ENCODE assay signal across 8 cellular contexts in genomic region chr12:7130791-7131501, GRCh38. TPM values are rescaled to one million over a fixed set of nuclear protein-coding genes. Genes with fewer than 3 reads are reported as not detected.
DNase-seq lines count a peak whose midpoint lies in the region; ATAC-seq and TF ChIP-seq lines count a peak whose summit lies in the region.

No MANE protein-coding gene starts in this region.

- peaks cover 7% of the 10 kb centered on the region; the same call in 1 of the 2 replicates for H3K4me1 ChIP-seq in HAP-1

- H3K4me3 Mint-ChIP-seq in Calu3 (ENCODE audit: low read depth, unreplicated experiment) (peak overlapping the region; percentile 97), nephron progenitor cell (peak overlapping the region; percentile 99), type B pancreatic cell (peak overlapping the region; percentile 92)

- CTCF ChIA-PET in Calu3 (lab: Charles Lee): interaction anchor here (0.6 to 1.0 kb wide), 3 partner anchors 23 to 830 kb away, joined by 3 to 4 read pairs (median 3); no protein-coding TSS in a partner anchor

- peak overlapping the region; percentile 97 for H3K27ac Mint-ChIP-seq in Calu3 (ENCODE audit: unreplicated experiment)
- H3K27ac Mint-ChIP-seq in nephron progenitor cell: no peak overlapping the region
- H3K27ac Mint-ChIP-seq in type B pancreatic cell: peak overlapping the region; percentile 91

- DNase-seq in Calu3 (peak; percentile 61), HAP-1 (ENCODE audit: low spot score in 2 of 2) (peak; percentile 80 to 84), NCI-H82 (lab: John Stamatoyannopoulos, UW) (peak; percentile 77), fibroblast of pulmonary artery (ENCODE audit: low read depth) (peak; percentile 44), nephron progenitor cell (peak; percentile 70), type B pancreatic cell (ENCODE audit: extremely low spot score, unreplicated experiment) (no peak)
- peak; percentile 84 for DNase-seq in activated effector memory CD4-positive, alpha-beta T cell treated with anti-CD3 and anti-CD28 coated beads, Interleukin-2, amount 50 U/mL, for 16 hours

- no TSS peak for BruUV-seq in Calu3 (replicated peaks; lab: Mats Ljungman, UMichigan)

- in situ Hi-C loops in HAP-1 (cut with MboI; ENCODE audit: low sequenced_read_pairs): no loop called here

- H3K27me3 ChIP-seq in HAP-1 (ENCODE audit: low read depth): no peaks in the 10 kb centered on the region

- TF ChIP-seq CTCF in Calu3 (IDR thresholded peaks at IDR 0.05; ENCODE audit: unreplicated experiment): no peak
- no peak for TF ChIP-seq CTCF in fibroblast of pulmonary artery (IDR thresholded peaks at IDR 0.05; ENCODE audit: low read length, missing control alignments)
- no peak for TF ChIP-seq CTCF in nephron progenitor cell (IDR thresholded peaks at IDR 0.05)
- TF ChIP-seq CTCF in type B pancreatic cell (conservative IDR thresholded peaks at IDR 0.05): no peak

- no peaks in the 10 kb centered on the region for H3K9me3 ChIP-seq in HAP-1

- H3K4me1 Mint-ChIP-seq in Calu3 (ENCODE audit: low read depth, unreplicated experiment): peaks cover 20% of the 10 kb centered on the region
- peaks cover 49% of the 10 kb centered on the region for H3K4me1 Mint-ChIP-seq in nephron progenitor cell
- H3K4me1 Mint-ChIP-seq in type B pancreatic cell (ENCODE audit: unreplicated experiment): peaks cover 14% of the 10 kb centered on the region

- H3K27me3 Mint-ChIP-seq in Calu3 (ENCODE audit: unreplicated experiment): no peaks in the 10 kb centered on the region
- H3K27me3 Mint-ChIP-seq in nephron progenitor cell (ENCODE audit: low read depth, poor library complexity): peaks cover 20% of the 10 kb centered on the region
- peaks cover 11% of the 10 kb centered on the region for H3K27me3 Mint-ChIP-seq in type B pancreatic cell

- peaks cover 13% of the 10 kb centered on the region for H3K36me3 ChIP-seq in HAP-1 (replicated peaks)

- ATAC-seq in HG03521 (IDR thresholded peaks at IDR 0.05; ENCODE audit: unreplicated experiment): no peak

- peak overlapping the region; percentile 64 for H3K4me3 ChIP-seq in HAP-1
- peak overlapping the region; percentile 82 for H3K4me3 ChIP-seq in fibroblast of pulmonary artery (replicated peaks; ENCODE audit: low read depth, low read length)

- intact Hi-C loops in Calu3 (cut with micrococcal nuclease; ENCODE audit: unreplicated experiment): no loop called here

- H3K9me3 Mint-ChIP-seq in Calu3 (ENCODE audit: low read depth, unreplicated experiment) (no peaks in the 10 kb centered on the region), nephron progenitor cell (no peaks in the 10 kb centered on the region), type B pancreatic cell (no peaks in the 10 kb centered on the region)

- H3K36me3 Mint-ChIP-seq in Calu3 (ENCODE audit: insufficient read depth, unreplicated experiment) (peaks cover 64% of the 10 kb centered on the region), nephron progenitor cell (ENCODE audit: low read depth) (peaks cover 30% of the 10 kb centered on the region), type B pancreatic cell (peaks cover 27% of the 10 kb centered on the region)

RNA-seq across cellular contexts. Expression of gene CLSTN3, which starts 0.8 kb away (rescaled TPM):
- total RNA-seq in Calu3 (2022): 37.5 and 48.1 TPM in 2 replicates
- 51.6 and 80.7 TPM in 2 replicates for total RNA-seq in type B pancreatic cell (ENCODE audit: low replicate concordance)

RNA-seq across cellular contexts. Expression of gene RBP5, which starts 2.3 kb away (rescaled TPM):
- total RNA-seq in Calu3 (2022) (0.81 and 2.3 TPM in 2 replicates), type B pancreatic cell (ENCODE audit: low replicate concordance) (1.0 and 1.2 TPM in 2 replicates)

RNA-seq across cellular contexts. Expression of gene C1RL, which starts 21.9 kb away (rescaled TPM):
- total RNA-seq in Calu3 (2022) (43.2 and 43.4 TPM in 2 replicates), type B pancreatic cell (ENCODE audit: low replicate concordance) (32.4 and 58.0 TPM in 2 replicates)

RNA-seq across cellular contexts. Expression of gene C1R, which starts 38.7 kb away (rescaled TPM):
- 7.6 and 7.9 TPM in 2 replicates for total RNA-seq in Calu3 (2022)
- total RNA-seq in type B pancreatic cell (ENCODE audit: low replicate concordance): 5.4 and 6.5 TPM in 2 replicates

RNA-seq across cellular contexts. Expression of gene PEX5, which starts 58.5 kb away (rescaled TPM):
- total RNA-seq in Calu3 (2022) (36.8 and 36.9 TPM in 2 replicates), type B pancreatic cell (ENCODE audit: low replicate concordance) (50.2 and 71.8 TPM in 2 replicates)
